ENCODE assay signal across 9 cellular contexts in genomic region chr10:31697271-31698168, GRCh38.
DNase-seq lines count a peak whose midpoint lies in the region; ATAC-seq, FAIRE-seq and TF ChIP-seq lines count a peak whose summit lies in the region.
"Had no signal": no experiment of that assay in that cellular context is flagged by ENCODE, and none has a peak within 500 bp of the region (broad histone marks: within the 10 kb centered on the region; RNA-seq: fewer than 3 reads in every experiment).

No MANE protein-coding gene starts in this region.

- H2AFZ ChIP-seq in GM12878 (ENCODE audit: control insufficient read depth, low read depth, low read length), result 0 out of 2 replicates have a peak overlapping the region, but pooled peaks have one; percentile 15

- no peak overlapping the region for H3K4me3 Mint-ChIP-seq in stimulated activated effector memory CD8-positive, alpha-beta T cell treated with anti-CD3 and anti-CD28 coated beads, Interleukin-12 subunit alpha, Interleukin-12 subunit beta, amount 100 ng/mL, for 72 hours

- CTCF ChIA-PET in GM12878 (lab: Yijun Ruan, JAX), result no interaction called here

- SMC1A ChIA-PET in GM12878 (lab: Charles Lee; ENCODE audit: uncharacterized antibody, unreplicated experiment), result interaction anchor here (1.9 kb wide), 1 partner anchor 12 kb away, joined by 4 read pairs; no protein-coding TSS in a partner anchor

- H3K9me3 Mint-ChIP-seq in stimulated activated effector memory CD8-positive, alpha-beta T cell treated with anti-CD3 and anti-CD28 coated beads, Interleukin-12 subunit alpha, Interleukin-12 subunit beta, amount 100 ng/mL, for 72 hours, result no peaks in the 10 kb centered on the region

- POLR2A ChIA-PET in GM12878 (lab: Charles Lee), result no interaction called here

- no peak overlapping the region for H3K9ac ChIP-seq in GM12878 (ENCODE audit: control insufficient read depth, insufficient read depth, low read length)

- in situ Hi-C loops in GM12878 (cut with MboI), result no loop called here

- H3K36me3 Mint-ChIP-seq in stimulated activated effector memory CD8-positive, alpha-beta T cell treated with anti-CD3 and anti-CD28 coated beads, Interleukin-12 subunit alpha, Interleukin-12 subunit beta, amount 100 ng/mL, for 72 hours, result no peaks in the 10 kb centered on the region

- TF ChIP-seq CTCF in GM12878 (IDR thresholded peaks at IDR 0.05 in 2 of 3, conservative IDR thresholded peaks at IDR 0.05 in 1 of 3; ENCODE audit: control insufficient read depth in 2 of 3, extremely low read depth in 1 of 3, insufficient read depth in 1 of 3, low read depth in 3 of 3, low read length in 3 of 3), result no peak

- H3K9me3 ChIP-seq in GM12878 (replicated peaks; ENCODE audit: control insufficient read depth, insufficient read depth, low read length), result peaks cover 1% of the 10 kb centered on the region

- DNase-seq in LHCN-M2 (ENCODE audit: low read depth) (peak; percentile 87), GM12878 (ENCODE audit: low read depth, low spot score) (no peak), LoVo (ENCODE audit: low spot score) (no peak), RPMI8226 (no peak), ecto neural progenitor cell (ENCODE audit: low spot score) (no peak)
- DNase-seq in stimulated activated effector memory CD8-positive, alpha-beta T cell treated with anti-CD3 and anti-CD28 coated beads, Interleukin-12 subunit alpha, Interleukin-12 subunit beta, amount 100 ng/mL, for 72 hours (ENCODE audit: low spot score in 2 of 2), result no peak

- TF ChIP-seq POLR2A in GM12878 (IDR thresholded peaks at IDR 0.05; ENCODE audit: low read depth, low read length), result no peak

- no peaks in the 10 kb centered on the region for H3K4me1 Mint-ChIP-seq in stimulated activated effector memory CD8-positive, alpha-beta T cell treated with anti-CD3 and anti-CD28 coated beads, Interleukin-12 subunit alpha, Interleukin-12 subunit beta, amount 100 ng/mL, for 72 hours

- no peak for ATAC-seq in GM12878
- peak; percentile 25 for ATAC-seq in stimulated activated effector memory CD8-positive, alpha-beta T cell treated with anti-CD3 and anti-CD28 coated beads, Interleukin-12 subunit alpha, Interleukin-12 subunit beta, amount 100 ng/mL, for 72 hours
- ATAC-seq in activated CD4-positive, CD25-positive, alpha-beta regulatory T cell treated with anti-CD3 and anti-CD28 coated beads, Interleukin-2, amount 50 U/mL, for 24 hours, result no peak

- peaks cover 10% of the 10 kb centered on the region for H3K4me1 ChIP-seq in GM12878 (ENCODE audit: control insufficient read depth, insufficient read depth, low read length)

- no TSS peak for BruUV-seq in GM12878 (replicated peaks; lab: Mats Ljungman, UMichigan)

- FAIRE-seq in GM12878 (lab: Jason Lieb, UNC), result no peak
- FAIRE-seq: colon had no signal

- no peak overlapping the region for H3K4me3 ChIP-seq in GM12878

- TF ChIP-seq RAD21 in GM12878 (IDR thresholded peaks at IDR 0.05; ENCODE audit: insufficient read depth, low read depth, low read length), result no peak

- H3K27ac ChIP-seq in GM12878 (ENCODE audit: control insufficient read depth, insufficient read depth) (no peak overlapping the region), layer of hippocampus (ENCODE audit: low read depth, low read length) (peak overlapping the region; percentile 83)

- RAD21 ChIA-PET in GM12878 (lab: Charles Lee; ENCODE audit: unreplicated experiment), result no interaction called here

- H3K4me2 ChIP-seq in GM12878 (ENCODE audit: control insufficient read depth, insufficient read depth), result no peak overlapping the region

- H3K79me2 ChIP-seq in GM12878 (ENCODE audit: control insufficient read depth, insufficient read depth, low read length), result no peaks in the 10 kb centered on the region

- 75% methylated on average over 19 of the region's 19 CpGs for WGBS in GM12878 (ENCODE audit: insufficient coverage, insufficient replicate concordance, low lambda C conversion rate, missing lambda C conversion rate)

- H3K27me3 ChIP-seq in GM12878 (replicated peaks in 1 of 2; ENCODE audit: control insufficient read depth in 2 of 2, insufficient read depth in 2 of 2, low read length in 1 of 2) (no peaks in the 10 kb centered on the region), layer of hippocampus (ENCODE audit: control insufficient read depth, insufficient read depth, low read length) (no peaks in the 10 kb centered on the region)

- TF ChIP-seq EP300 in GM12878 (IDR thresholded peaks at IDR 0.05; ENCODE audit: borderline replicate concordance in 1 of 2, control insufficient read depth in 1 of 2, low read depth in 2 of 2, low read length in 2 of 2), result no peak

- intact Hi-C loops in GM12878 (cut with micrococcal nuclease; ENCODE audit: unreplicated experiment), result no loop called here

- no peaks in the 10 kb centered on the region for H4K20me1 ChIP-seq in GM12878 (ENCODE audit: control insufficient read depth, insufficient read depth)

- no peak overlapping the region for H3K27ac Mint-ChIP-seq in stimulated activated effector memory CD8-positive, alpha-beta T cell treated with anti-CD3 and anti-CD28 coated beads, Interleukin-12 subunit alpha, Interleukin-12 subunit beta, amount 100 ng/mL, for 72 hours

- H3K36me3 ChIP-seq in GM12878 (ENCODE audit: control insufficient read depth in 2 of 2, insufficient read depth in 2 of 2, low read length in 1 of 2), result no peaks in the 10 kb centered on the region

TF ChIP-seq in GM12878, 131 proteins besides CTCF, POLR2A, EP300 and RAD21 (continues in another document):
- TF ChIP-seq GABPA (IDR thresholded peaks at IDR 0.05; ENCODE audit: low read depth), result no peak
- no peak for TF ChIP-seq SP1 (IDR thresholded peaks at IDR 0.05; ENCODE audit: low read depth, low read length)
- no peak for TF ChIP-seq PML (IDR thresholded peaks at IDR 0.05; ENCODE audit: low read length)
- no peak for TF ChIP-seq BHLHE40 (IDR thresholded peaks at IDR 0.05; ENCODE audit: borderline replicate concordance in 1 of 2, low read depth in 2 of 2, low read length in 1 of 2)
- no peak for TF ChIP-seq ZNF274 (IDR thresholded peaks at IDR 0.05; ENCODE audit: insufficient read depth, insufficient read length)
- TF ChIP-seq RAD51 (IDR thresholded peaks at IDR 0.05), result no peak
- TF ChIP-seq ZBTB40 (IDR thresholded peaks at IDR 0.05; ENCODE audit: borderline replicate concordance), result no peak
- no peak for TF ChIP-seq SMAD1 (IDR thresholded peaks at IDR 0.05; ENCODE audit: low read depth, partially characterized antibody)
- no peak for TF ChIP-seq EED (IDR thresholded peaks at IDR 0.05; ENCODE audit: low read depth)
- TF ChIP-seq RCOR1 (conservative IDR thresholded peaks at IDR 0.05; ENCODE audit: low read depth, low read length), result no peak
- no peak for TF ChIP-seq EZH2 (IDR thresholded peaks at IDR 0.05; ENCODE audit: borderline replicate concordance, control insufficient read depth, low read depth, low read length)
- no peak for TF ChIP-seq EGR1 (IDR thresholded peaks at IDR 0.05; ENCODE audit: borderline replicate concordance in 1 of 2, low read depth in 2 of 2, low read length in 2 of 2)
- TF ChIP-seq NFYA (IDR thresholded peaks at IDR 0.05; ENCODE audit: borderline replicate concordance, low read depth, low read length), result no peak
